In genomic region chr16:32632096-32632495, GRCh38 we compare ENCODE assay signal across 4 cellular contexts. TPM values are rescaled to one million over a fixed set of nuclear protein-coding genes. Genes with fewer than 3 reads are reported as not detected.
"Had no signal": no experiment of that assay in that cellular context is flagged by ENCODE, and none has a peak within 500 bp of the region (broad histone marks: within the 10 kb centered on the region; RNA-seq: fewer than 3 reads in every experiment).

No MANE protein-coding gene starts in this region.

RNA-seq across cellular contexts. Expression of gene TP53TG3, which starts 43.9 kb away (rescaled TPM):
- total RNA-seq: LHCN-M2, M059J, MCF 10A, NCI-H460 had no signal
